9 cellular contexts compared by ENCODE assay signal in genomic region chr16:30924086-30924714, GRCh38. TPM values are rescaled to one million over a fixed set of nuclear protein-coding genes. Genes with fewer than 3 reads are reported as not detected.
A peak's percentile ranks its signal among the peaks of the same experiment; 100 is the strongest.
DNase-seq lines count a peak whose midpoint lies in the region; ATAC-seq, FAIRE-seq and TF ChIP-seq lines count a peak whose summit lies in the region.
"Had no signal": no experiment of that assay in that cellular context is flagged by ENCODE, and none has a peak within 500 bp of the region (broad histone marks: within the 10 kb centered on the region; RNA-seq: fewer than 3 reads in every experiment).

No MANE protein-coding gene starts in this region.

- H3K9me3 ChIP-seq in CD4-positive, CD25-positive, alpha-beta regulatory T cell (ENCODE audit: control insufficient read depth in 2 of 2, low read length in 2 of 2) = no peaks in the 10 kb centered on the region
- no peaks in the 10 kb centered on the region for H3K9me3 ChIP-seq in Loucy (ENCODE audit: insufficient read depth, low read depth, low read length)
- no peaks in the 10 kb centered on the region for H3K9me3 ChIP-seq in muscle layer of colon (ENCODE audit: low read length)

- H3K4me1 Mint-ChIP-seq in CD4-positive, CD25-positive, alpha-beta regulatory T cell = peaks cover 0 to 27% (median 7%) of the 10 kb centered on the region in 4 donors
- peaks cover 21% of the 10 kb centered on the region for H3K4me1 Mint-ChIP-seq in central memory CD8-positive, alpha-beta T cell

- no peaks in the 10 kb centered on the region for H3K27me3 Mint-ChIP-seq in CD4-positive, CD25-positive, alpha-beta regulatory T cell
- no peaks in the 10 kb centered on the region for H3K27me3 Mint-ChIP-seq in central memory CD8-positive, alpha-beta T cell

- peaks cover 27% of the 10 kb centered on the region for H3K4me1 ChIP-seq in CD4-positive, CD25-positive, alpha-beta regulatory T cell (ENCODE audit: control insufficient read depth, insufficient read depth, low read length, poor library complexity, severe bottlenecking)
- peaks cover 29% of the 10 kb centered on the region for H3K4me1 ChIP-seq in Loucy (ENCODE audit: insufficient read depth, low read length, poor library complexity, severe bottlenecking)
- H3K4me1 ChIP-seq in muscle layer of colon (ENCODE audit: insufficient read depth, low read length) = peaks cover 21% of the 10 kb centered on the region

- peaks cover 14% of the 10 kb centered on the region for H4K20me1 ChIP-seq in Loucy (ENCODE audit: insufficient read depth, low read length, poor library complexity, severe bottlenecking)

- no peak overlapping the region for H3K4me3 ChIP-seq in CD4-positive, CD25-positive, alpha-beta regulatory T cell (ENCODE audit: low read depth, low read length)
- H3K4me3 ChIP-seq in Loucy (ENCODE audit: low read length, poor library complexity, severe bottlenecking) = peak overlapping the region; percentile 82
- H3K4me3 ChIP-seq in muscle layer of colon (ENCODE audit: low read depth in 1 of 2, low read length in 2 of 2) = peak overlapping the region; percentile 43 to 77

- H3K27ac Mint-ChIP-seq in CD4-positive, CD25-positive, alpha-beta regulatory T cell = no peak overlapping the region
- no peak overlapping the region for H3K27ac Mint-ChIP-seq in central memory CD8-positive, alpha-beta T cell (ENCODE audit: low read depth)

- H3K79me2 ChIP-seq in Loucy (ENCODE audit: insufficient read depth, low read length) = peaks cover 40% of the 10 kb centered on the region

- TF ChIP-seq CTCF in Loucy (conservative IDR thresholded peaks at IDR 0.05; ENCODE audit: low read length) = no peak

- H3K36me3 Mint-ChIP-seq in CD4-positive, CD25-positive, alpha-beta regulatory T cell = no peaks in the 10 kb centered on the region
- peaks cover 1% of the 10 kb centered on the region for H3K36me3 Mint-ChIP-seq in central memory CD8-positive, alpha-beta T cell (ENCODE audit: insufficient read depth)

- H3K36me3 ChIP-seq in CD4-positive, CD25-positive, alpha-beta regulatory T cell (ENCODE audit: control insufficient read depth, insufficient read depth, low read length) = no peaks in the 10 kb centered on the region
- H3K36me3 ChIP-seq in Loucy (ENCODE audit: insufficient read depth, low read length) (no peaks in the 10 kb centered on the region), muscle layer of colon (ENCODE audit: insufficient read depth, low read length) (no peaks in the 10 kb centered on the region)

- no peak for DNase-seq in CD4-positive, CD25-positive, alpha-beta regulatory T cell
- DNase-seq in central memory CD8-positive, alpha-beta T cell (ENCODE audit: low spot score in 2 of 2) = no peak
- DNase-seq in ACHN (no peak), RCC 7860 (ENCODE audit: low spot score) (no peak)

- H3K4me2 ChIP-seq in Loucy (ENCODE audit: low read depth, low read length, poor library complexity, severe bottlenecking) = peak overlapping the region; percentile 100

- no peaks in the 10 kb centered on the region for H3K9me2 ChIP-seq in Loucy (replicated peaks; ENCODE audit: low read depth, low read length)

- H3K4me3 Mint-ChIP-seq in CD4-positive, CD25-positive, alpha-beta regulatory T cell = peak overlapping the region in 3 of 4 donors; percentile 46 to 78 (median 56)
- H3K4me3 Mint-ChIP-seq in central memory CD8-positive, alpha-beta T cell = peak overlapping the region; percentile 72

- H3F3A ChIP-seq in Loucy (ENCODE audit: low read depth) = no peaks in the 10 kb centered on the region

- no peaks in the 10 kb centered on the region for H3K9me3 Mint-ChIP-seq in CD4-positive, CD25-positive, alpha-beta regulatory T cell
- no peaks in the 10 kb centered on the region for H3K9me3 Mint-ChIP-seq in central memory CD8-positive, alpha-beta T cell

- in situ Hi-C loops in ACHN (cut with HindIII; ENCODE audit: low pct_ligation_motif_present, low pct_unique_long_range_greater_than_20kb, low sequenced_read_pairs) = no loop called here

- no peak for ATAC-seq in CD4-positive, CD25-positive, alpha-beta regulatory T cell (ENCODE audit: low read depth in 2 of 2)
- no peak for ATAC-seq in central memory CD8-positive, alpha-beta T cell (replicated peaks; ENCODE audit: extremely low read depth, poor library complexity, severe bottlenecking)
- ATAC-seq in HG03469 (IDR thresholded peaks at IDR 0.05; ENCODE audit: unreplicated experiment) (no peak), HG03571 (IDR thresholded peaks at IDR 0.05; ENCODE audit: unreplicated experiment) (no peak)

- FAIRE-seq in RCC 7860 (lab: Jason Lieb, UNC) = no peak

- H3K27ac ChIP-seq in CD4-positive, CD25-positive, alpha-beta regulatory T cell (ENCODE audit: insufficient read depth, low read length, poor library complexity, severe bottlenecking) = peak overlapping the region; percentile 95
- peak overlapping the region; percentile 77 for H3K27ac ChIP-seq in muscle layer of colon (ENCODE audit: low read depth, low read length)

- H3K27me3 ChIP-seq in CD4-positive, CD25-positive, alpha-beta regulatory T cell (ENCODE audit: control insufficient read depth, insufficient read depth, low read length) = no peaks in the 10 kb centered on the region
- H3K27me3 ChIP-seq in Loucy (ENCODE audit: insufficient read depth, low read length, poor library complexity, severe bottlenecking) = no peaks in the 10 kb centered on the region
- H3K27me3 ChIP-seq in muscle layer of colon (ENCODE audit: control insufficient read depth in 1 of 2, insufficient read depth in 2 of 2, low read length in 2 of 2) = no peaks in the 10 kb centered on the region

- no peak overlapping the region for H2AFZ ChIP-seq in Loucy (ENCODE audit: low read length)

- H3K9ac ChIP-seq in Loucy (ENCODE audit: low read depth, low read length, poor library complexity, severe bottlenecking) (peak overlapping the region; percentile 83), muscle layer of colon (ENCODE audit: low read length) (no peak overlapping the region)

RNA-seq across cellular contexts. Expression of gene FBXL19, which starts 0.8 kb away (rescaled TPM):
- total RNA-seq in CD4-positive, CD25-positive, alpha-beta regulatory T cell = 13.0 TPM
- polyA plus RNA-seq in CD4-positive, CD25-positive, alpha-beta regulatory T cell = under 1 TPM in 3 of 4 donors, not detected in 1; 0.14 to 0.21 (median 0.17) TPM

RNA-seq across cellular contexts. Expression of gene ORAI3, which starts 24.7 kb away (rescaled TPM):
- total RNA-seq in CD4-positive, CD25-positive, alpha-beta regulatory T cell = 7.7 TPM
- 10 to 100 TPM; 30.7 to 34.7 (median 31.7) TPM for polyA plus RNA-seq in CD4-positive, CD25-positive, alpha-beta regulatory T cell

RNA-seq across cellular contexts. Expression of gene CTF1, which starts 27.8 kb away (rescaled TPM):
- total RNA-seq in CD4-positive, CD25-positive, alpha-beta regulatory T cell = 0.30 TPM
- polyA plus RNA-seq in CD4-positive, CD25-positive, alpha-beta regulatory T cell = not detected
- total RNA-seq: HT1080 had no signal

RNA-seq across cellular contexts. Expression of gene BCL7C, which starts 30.3 kb away (rescaled TPM):
- total RNA-seq in CD4-positive, CD25-positive, alpha-beta regulatory T cell = 22.9 TPM
- polyA plus RNA-seq in CD4-positive, CD25-positive, alpha-beta regulatory T cell = 10 to 100 TPM; 31.4 to 43.7 (median 41.2) TPM

RNA-seq across cellular contexts. Expression of gene SETD1A, which starts 33.4 kb away (rescaled TPM):
- total RNA-seq in CD4-positive, CD25-positive, alpha-beta regulatory T cell = 35.2 TPM
- polyA plus RNA-seq in CD4-positive, CD25-positive, alpha-beta regulatory T cell = 1 to 10 TPM in 1 of 4 donors, under 1 TPM in 3; 0.33 to 1.4 (median 0.63) TPM
